ENCODE assay signal across 24 cellular contexts in genomic region chr1:208631516-208631915, GRCh38.
"Had no signal": no experiment of that assay in that cellular context is flagged by ENCODE, and none has a peak within 500 bp of the region (broad histone marks: within the 10 kb centered on the region; RNA-seq: fewer than 3 reads in every experiment).

No MANE protein-coding gene starts in this region.

- H3K9me3 Mint-ChIP-seq: activated CD8-positive, alpha-beta T cell treated with anti-CD3 and anti-CD28 coated beads for 36 hours; activated naive CD8-positive, alpha-beta T cell treated with anti-CD3 and anti-CD28 coated beads, Interleukin-2, amount 10 ng/mL, durations not matched to agents 7 days and 5 days; activated T-cell treated with anti-CD3 and anti-CD28 coated beads, Interleukin-2, amount 50 U/mL, for 72 hours; activated T-helper 2 cell treated with anti-CD3 and anti-CD28 coated beads, Interferon-gamma antibody, Interleukin-2, Interleukin-4, amounts not matched to agents 10 μg/mL and 5 μg/mL and 100 μg/mL, durations not matched to agents 14 hours and 24 hours and 36 hours; T-helper 2 cell treated with Interferon-gamma antibody and Interleukin-4, amounts not matched to agents 5 μg/mL and 100 μg/mL, for 36 hours had no signal

- ATAC-seq: activated CD4-positive, CD25-positive, alpha-beta regulatory T cell treated with anti-CD3 and anti-CD28 coated beads, Interleukin-2, amount 50 U/mL, for 24 hours; activated CD8-positive, alpha-beta T cell treated with anti-CD3 and anti-CD28 coated beads for 36 hours; activated T-cell treated with anti-CD3 and anti-CD28 coated beads, Interleukin-2, amount 50 U/mL, for 72 hours; Right ventricle myocardium inferior; SK-N-SH treated with all-trans-retinoic acid at 6 μM for 48 hours had no signal

- H3K36me3 Mint-ChIP-seq: activated naive CD8-positive, alpha-beta T cell treated with anti-CD3 and anti-CD28 coated beads, Interleukin-2, amount 10 ng/mL, durations not matched to agents 7 days and 5 days had no signal

- DNase-seq: activated CD4-positive, alpha-beta T cell treated with anti-CD3 and anti-CD28 coated beads for 4 hours; activated CD8-positive, alpha-beta memory T cell treated with anti-CD3 and anti-CD28 coated beads, Interleukin-2, amount 50 U/mL, for 4 hours; activated CD8-positive, alpha-beta T cell treated with anti-CD3 and anti-CD28 coated beads for 36 hours; activated naive CD4-positive, alpha-beta T cell treated with anti-CD3 and anti-CD28 coated beads, Interleukin-2, amount 50 U/mL, for 16 hours; activated naive CD8-positive, alpha-beta T cell treated with anti-CD3 and anti-CD28 coated beads, Interleukin-2, amount 10 ng/mL, durations not matched to agents 7 days and 5 days; activated T-cell treated with anti-CD3 and anti-CD28 coated beads, Interleukin-2, amount 50 U/mL, for 72 hours; aorta; MM.1S; NCI-H1105; NCI-H1436; NCI-H187; NCI-H2081 treated with DMSO at 0.1 percent for 48 hours; NCI-H2171 treated with DMSO at 0.1 percent for 48 hours; NCI-H226; NCI-H526 treated with DMSO at 0.1 percent for 48 hours; NCI-H82; RPMI8226; SW 1271 had no signal

- H3K27ac Mint-ChIP-seq: activated CD8-positive, alpha-beta T cell treated with anti-CD3 and anti-CD28 coated beads for 36 hours; activated naive CD8-positive, alpha-beta T cell treated with anti-CD3 and anti-CD28 coated beads, Interleukin-2, amount 10 ng/mL, durations not matched to agents 7 days and 5 days; activated T-cell treated with anti-CD3 and anti-CD28 coated beads, Interleukin-2, amount 50 U/mL, for 72 hours; activated T-helper 2 cell treated with anti-CD3 and anti-CD28 coated beads, Interferon-gamma antibody, Interleukin-2, Interleukin-4, amounts not matched to agents 10 μg/mL and 5 μg/mL and 100 μg/mL, durations not matched to agents 14 hours and 24 hours and 36 hours; T-helper 2 cell treated with Interferon-gamma antibody and Interleukin-4, amounts not matched to agents 5 μg/mL and 100 μg/mL, for 36 hours had no signal

- H3K4me3 Mint-ChIP-seq: activated CD8-positive, alpha-beta T cell treated with anti-CD3 and anti-CD28 coated beads for 36 hours; activated naive CD8-positive, alpha-beta T cell treated with anti-CD3 and anti-CD28 coated beads, Interleukin-2, amount 10 ng/mL, durations not matched to agents 7 days and 5 days; activated T-cell treated with anti-CD3 and anti-CD28 coated beads, Interleukin-2, amount 50 U/mL, for 72 hours; T-helper 2 cell treated with Interferon-gamma antibody and Interleukin-4, amounts not matched to agents 5 μg/mL and 100 μg/mL, for 36 hours had no signal

- H3K4me3 ChIP-seq: cardiac muscle cell had no signal

- H3K4me1 Mint-ChIP-seq: activated naive CD8-positive, alpha-beta T cell treated with anti-CD3 and anti-CD28 coated beads, Interleukin-2, amount 10 ng/mL, durations not matched to agents 7 days and 5 days had no signal
